Comparison of ENCODE assay signal across 27 cellular contexts in the genomic region with DNA sequence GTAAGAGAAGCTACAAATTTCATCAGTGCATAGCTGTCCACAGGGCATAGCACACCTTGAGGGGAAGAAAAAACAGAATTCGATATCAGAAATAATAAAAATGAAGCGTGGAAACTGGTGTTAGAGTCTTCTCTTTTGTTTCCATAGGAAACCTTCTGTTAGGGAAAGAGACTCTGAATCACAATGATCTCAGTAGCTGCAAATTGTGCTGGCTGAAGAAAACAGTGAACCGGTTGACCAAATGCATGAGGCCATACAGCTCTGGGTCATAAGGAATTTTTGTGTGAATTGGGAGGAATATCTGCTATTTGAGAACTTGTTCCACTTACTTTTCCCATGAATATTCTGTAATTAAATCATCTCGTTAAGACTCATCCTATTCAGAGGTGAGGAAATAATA.
"Had no signal": no experiment of that assay in that cellular context is flagged by ENCODE, and none has a peak within 500 bp of the region (broad histone marks: within the 10 kb centered on the region; RNA-seq: fewer than 3 reads in every experiment).

No MANE protein-coding gene starts in this region.

- H3K4me3 ChIP-seq: lower lobe of right lung, pancreas, prostate gland, right lobe of liver, skin epidermis, tibial nerve, uterus had no signal

- FAIRE-seq: keratinocyte, pancreas had no signal

- H3K4me1 Mint-ChIP-seq: naive thymus-derived CD8-positive, alpha-beta T cell; neural crest cell; stimulated activated memory B cell treated with anti-CD40 and anti-IgM and Interleukin-4, amounts not matched to agents 10 μg/mL and 1 μg/mL and 100 μg/mL, for 72 hours; stimulated activated naive CD8-positive, alpha-beta T cell treated with anti-CD3 and anti-CD28 coated beads, Interleukin-15, amount 100 ng/mL, for 72 hours had no signal

- H3K9me3 ChIP-seq: pancreas, prostate gland, right lobe of liver, uterus had no signal

- H3K27me3 Mint-ChIP-seq: stimulated activated memory B cell treated with anti-CD40 and anti-IgM and Interleukin-4, amounts not matched to agents 10 μg/mL and 1 μg/mL and 100 μg/mL, for 72 hours; type B pancreatic cell had no signal

- H3K27ac ChIP-seq: lower lobe of right lung, pancreas, prostate gland, right lobe of liver, skin epidermis, tibial nerve, uterus had no signal

- H3K36me3 Mint-ChIP-seq: stimulated activated memory B cell treated with anti-CD40 and anti-IgM and Interleukin-4, amounts not matched to agents 10 μg/mL and 1 μg/mL and 100 μg/mL, for 72 hours; type B pancreatic cell had no signal

- H3K4me3 Mint-ChIP-seq: naive thymus-derived CD8-positive, alpha-beta T cell; nephron; neural crest cell; stimulated activated memory B cell treated with anti-CD40 and anti-IgM and Interleukin-4, amounts not matched to agents 10 μg/mL and 1 μg/mL and 100 μg/mL, for 72 hours; stimulated activated naive CD8-positive, alpha-beta T cell treated with anti-CD3 and anti-CD28 coated beads, Interleukin-15, amount 100 ng/mL, for 72 hours; type B pancreatic cell had no signal

- H3K4me1 ChIP-seq: lower lobe of right lung, pancreas, prostate gland, right lobe of liver, tibial nerve, uterus had no signal

- ATAC-seq: left cardiac atrium; left lobe of liver; lower lobe of right lung; naive thymus-derived CD8-positive, alpha-beta T cell; pancreas; right lobe of liver; stimulated activated memory B cell treated with anti-CD40 and anti-IgM and Interleukin-4, amounts not matched to agents 10 μg/mL and 1 μg/mL and 100 μg/mL, for 72 hours; stimulated activated naive CD8-positive, alpha-beta T cell treated with anti-CD3 and anti-CD28 coated beads, Interleukin-15, amount 100 ng/mL, for 72 hours had no signal

- DNase-seq: head of caudate nucleus; hippocampal formation; kidney glomerular epithelial cell; left cardiac atrium; lower lobe of right lung; mammary epithelial cell; mesenchymal stem cell; naive thymus-derived CD8-positive, alpha-beta T cell; pancreas; posterior cingulate gyrus; right lobe of liver; stimulated activated CD4-positive, alpha-beta T cell treated with anti-CD3 and anti-CD28 coated beads, Interleukin-12 subunit alpha, Interleukin-12 subunit beta, amount 100 ng/mL, for 4 hours; stimulated activated CD4-positive, alpha-beta T cell treated with anti-CD3 and anti-CD28 coated beads, Interleukin-4, amount 100 ng/mL, for 4 hours; stimulated activated CD8-positive, alpha-beta memory T cell treated with anti-CD3 and anti-CD28 coated beads, Interleukin-4, amount 100 ng/mL, for 48 hours; stimulated activated naive CD4-positive, alpha-beta T cell treated with Interleukin-2 at 50 U/mL for 16 hours; stimulated activated naive CD8-positive, alpha-beta T cell treated with anti-CD3 and anti-CD28 coated beads, Interleukin-15, amount 100 ng/mL, for 72 hours; substantia nigra; uterus had no signal

- H3K27me3 ChIP-seq: pancreas, right lobe of liver, tibial nerve, uterus had no signal

- H3K36me3 ChIP-seq: lower lobe of right lung, pancreas, prostate gland, right lobe of liver, tibial nerve, uterus had no signal

- H3K27ac Mint-ChIP-seq: naive thymus-derived CD8-positive, alpha-beta T cell; nephron; stimulated activated memory B cell treated with anti-CD40 and anti-IgM and Interleukin-4, amounts not matched to agents 10 μg/mL and 1 μg/mL and 100 μg/mL, for 72 hours; stimulated activated naive CD8-positive, alpha-beta T cell treated with anti-CD3 and anti-CD28 coated beads, Interleukin-15, amount 100 ng/mL, for 72 hours; type B pancreatic cell had no signal

- H3K9me3 Mint-ChIP-seq: type B pancreatic cell had no signal
